ENCODE assay signal across 1 cellular context in the genomic region with DNA sequence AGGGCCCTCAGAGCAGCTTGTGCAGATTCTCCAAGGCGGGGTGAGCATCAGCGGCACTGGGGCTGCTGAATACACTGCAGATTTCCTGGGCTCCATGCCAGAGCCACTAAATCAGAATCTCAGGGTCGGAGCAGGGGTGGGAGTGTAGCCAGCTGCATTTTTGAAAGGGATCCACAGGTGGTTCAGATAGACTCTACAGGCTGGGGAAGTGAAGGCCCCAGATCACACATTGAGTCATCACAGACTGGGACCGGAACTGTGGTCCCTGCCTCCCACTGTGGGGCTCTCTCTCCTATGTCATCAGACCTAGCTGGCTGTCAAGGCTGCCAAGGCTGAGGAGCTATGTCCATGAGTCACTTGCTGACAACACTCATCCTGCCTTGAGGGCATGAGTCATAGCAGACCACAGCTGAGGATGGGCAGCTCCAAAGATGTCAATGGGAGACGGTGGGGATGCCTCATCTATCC.
A peak's percentile ranks its signal among the peaks of the same experiment; 100 is the strongest.
TF ChIP-seq lines count a peak whose summit lies in the region.

No MANE protein-coding gene starts in this region.

TF ChIP-seq in K562, 482 proteins besides CTCF, POLR2A, EP300 and RAD21 (continued from another document and continues in another):
- TF ChIP-seq, protein P1, sequence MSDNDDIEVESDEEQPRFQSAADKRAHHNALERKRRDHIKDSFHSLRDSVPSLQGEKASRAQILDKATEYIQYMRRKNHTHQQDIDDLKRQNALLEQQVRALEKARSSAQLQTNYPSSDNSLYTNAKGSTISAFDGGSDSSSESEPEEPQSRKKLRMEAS (CRISPR knock-in tag; IDR thresholded peaks at IDR 0.05) = no peak
- TF ChIP-seq GATAD2B (IDR thresholded peaks at IDR 0.05; ENCODE audit: borderline replicate concordance) (no peak), MCM3 (IDR thresholded peaks at IDR 0.05) (no peak), ZKSCAN3 (CRISPR knock-in tag; IDR thresholded peaks at IDR 0.05) (no peak), KAT8 (IDR thresholded peaks at IDR 0.05; ENCODE audit: low read depth) (no peak), CBFA2T2 (conservative IDR thresholded peaks at IDR 0.05) (peak; percentile 32), CC2D1A (IDR thresholded peaks at IDR 0.05) (no peak), ZKSCAN8 (CRISPR knock-in tag; IDR thresholded peaks at IDR 0.05) (no peak), ZNF589 (CRISPR knock-in tag; IDR thresholded peaks at IDR 0.05; ENCODE audit: low read depth) (no peak), SAFB (IDR thresholded peaks at IDR 0.05; ENCODE audit: borderline replicate concordance, low read depth, low read length) (no peak), ZSCAN29 (IDR thresholded peaks at IDR 0.05) (no peak), NELFE (IDR thresholded peaks at IDR 0.05; ENCODE audit: insufficient read depth, insufficient read length) (no peak), ZNF41 (CRISPR knock-in tag; conservative IDR thresholded peaks at IDR 0.05) (no peak), CEBPB (tag; IDR thresholded peaks at IDR 0.05) (no peak), CCNT2 (IDR thresholded peaks at IDR 0.05; ENCODE audit: borderline replicate concordance, extremely low read depth, insufficient read length, low read depth, low read length) (no peak), SRSF9 (IDR thresholded peaks at IDR 0.05; ENCODE audit: borderline replicate concordance, low read depth, low read length) (no peak), MYNN (IDR thresholded peaks at IDR 0.05) (no peak), MYNN (CRISPR knock-in tag; IDR thresholded peaks at IDR 0.05) (no peak), ETV1 (tag; conservative IDR thresholded peaks at IDR 0.05; ENCODE audit: low read depth) (0 out of 2 replicates have a peak, but pooled peaks have one; percentile 26), RBM25 (IDR thresholded peaks at IDR 0.05; ENCODE audit: low read depth, low read length, severe bottlenecking) (no peak), ERF (CRISPR knock-in tag; IDR thresholded peaks at IDR 0.05) (no peak), ZNF77 (CRISPR knock-in tag; IDR thresholded peaks at IDR 0.05) (no peak), SAFB2 (IDR thresholded peaks at IDR 0.05; ENCODE audit: borderline replicate concordance, low read depth, low read length, severe bottlenecking) (no peak), MEIS2 (IDR thresholded peaks at IDR 0.05; ENCODE audit: partially characterized antibody) (peak; percentile 71), ZC3H4 (CRISPR knock-in tag; IDR thresholded peaks at IDR 0.05; ENCODE audit: borderline replicate concordance) (no peak), SMARCA4 (IDR thresholded peaks at IDR 0.05) (peak; percentile 57; the same call in 1 of the 2 replicates), NCOA1 (IDR thresholded peaks at IDR 0.05; ENCODE audit: low read depth) (no peak), NR4A1 (CRISPR knock-in tag; IDR thresholded peaks at IDR 0.05) (no peak), NR4A1 (tag; IDR thresholded peaks at IDR 0.05) (no peak), CCAR2 (IDR thresholded peaks at IDR 0.05; ENCODE audit: low read depth, low read length) (no peak), RNF2 (IDR thresholded peaks at IDR 0.05) (no peak), FOXA3 (CRISPR knock-in tag; conservative IDR thresholded peaks at IDR 0.05 in 1 of 2, IDR thresholded peaks at IDR 0.05 in 1 of 2) (no peak), CEBPG (CRISPR knock-in tag; IDR thresholded peaks at IDR 0.05) (no peak), CEBPG (tag; conservative IDR thresholded peaks at IDR 0.05 in 1 of 2, IDR thresholded peaks at IDR 0.05 in 1 of 2) (peak in 1 of 2 experiments; percentile 61; a peak in 1 of 4 replicates), CHD4 (IDR thresholded peaks at IDR 0.05; ENCODE audit: insufficient read depth, insufficient replicate concordance, low read depth, low read length, poor library complexity, severe bottlenecking) (no peak), XRCC4 (IDR thresholded peaks at IDR 0.05; ENCODE audit: extremely low read depth, insufficient read depth, insufficient read length) (no peak), ZNF644 (tag; IDR thresholded peaks at IDR 0.05; ENCODE audit: low read depth) (no peak)
- TF ChIP-seq, protein P2, sequence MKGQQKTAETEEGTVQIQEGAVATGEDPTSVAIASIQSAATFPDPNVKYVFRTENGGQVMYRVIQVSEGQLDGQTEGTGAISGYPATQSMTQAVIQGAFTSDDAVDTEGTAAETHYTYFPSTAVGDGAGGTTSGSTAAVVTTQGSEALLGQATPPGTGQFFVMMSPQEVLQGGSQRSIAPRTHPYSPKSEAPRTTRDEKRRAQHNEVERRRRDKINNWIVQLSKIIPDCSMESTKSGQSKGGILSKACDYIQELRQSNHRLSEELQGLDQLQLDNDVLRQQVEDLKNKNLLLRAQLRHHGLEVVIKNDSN (CRISPR knock-in tag; IDR thresholded peaks at IDR 0.05) = no peak
- TF ChIP-seq, protein P3, sequence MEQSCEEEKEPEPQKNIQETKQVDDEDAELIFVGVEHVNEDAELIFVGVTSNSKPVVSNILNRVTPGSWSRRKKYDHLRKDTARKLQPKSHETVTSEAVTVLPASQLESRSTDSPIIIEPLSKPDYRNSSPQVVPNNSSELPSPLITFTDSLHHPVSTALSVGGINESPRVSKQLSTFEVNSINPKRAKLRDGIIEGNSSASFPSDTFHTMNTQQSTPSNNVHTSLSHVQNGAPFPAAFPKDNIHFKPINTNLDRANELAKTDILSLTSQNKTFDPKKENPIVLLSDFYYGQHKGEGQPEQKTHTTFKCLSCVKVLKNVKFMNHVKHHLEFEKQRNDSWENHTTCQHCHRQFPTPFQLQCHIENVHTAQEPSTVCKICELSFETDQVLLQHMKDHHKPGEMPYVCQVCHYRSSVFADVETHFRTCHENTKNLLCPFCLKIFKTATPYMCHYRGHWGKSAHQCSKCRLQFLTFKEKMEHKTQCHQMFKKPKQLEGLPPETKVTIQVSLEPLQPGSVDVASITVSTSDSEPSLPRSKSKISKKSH (CRISPR knock-in tag; IDR thresholded peaks at IDR 0.05) = no peak
- TF ChIP-seq, protein P4, sequence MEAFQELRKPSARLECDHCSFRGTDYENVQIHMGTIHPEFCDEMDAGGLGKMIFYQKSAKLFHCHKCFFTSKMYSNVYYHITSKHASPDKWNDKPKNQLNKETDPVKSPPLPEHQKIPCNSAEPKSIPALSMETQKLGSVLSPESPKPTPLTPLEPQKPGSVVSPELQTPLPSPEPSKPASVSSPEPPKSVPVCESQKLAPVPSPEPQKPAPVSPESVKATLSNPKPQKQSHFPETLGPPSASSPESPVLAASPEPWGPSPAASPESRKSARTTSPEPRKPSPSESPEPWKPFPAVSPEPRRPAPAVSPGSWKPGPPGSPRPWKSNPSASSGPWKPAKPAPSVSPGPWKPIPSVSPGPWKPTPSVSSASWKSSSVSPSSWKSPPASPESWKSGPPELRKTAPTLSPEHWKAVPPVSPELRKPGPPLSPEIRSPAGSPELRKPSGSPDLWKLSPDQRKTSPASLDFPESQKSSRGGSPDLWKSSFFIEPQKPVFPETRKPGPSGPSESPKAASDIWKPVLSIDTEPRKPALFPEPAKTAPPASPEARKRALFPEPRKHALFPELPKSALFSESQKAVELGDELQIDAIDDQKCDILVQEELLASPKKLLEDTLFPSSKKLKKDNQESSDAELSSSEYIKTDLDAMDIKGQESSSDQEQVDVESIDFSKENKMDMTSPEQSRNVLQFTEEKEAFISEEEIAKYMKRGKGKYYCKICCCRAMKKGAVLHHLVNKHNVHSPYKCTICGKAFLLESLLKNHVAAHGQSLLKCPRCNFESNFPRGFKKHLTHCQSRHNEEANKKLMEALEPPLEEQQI (IDR thresholded peaks at IDR 0.05) = no peak
- TF ChIP-seq, protein P5, sequence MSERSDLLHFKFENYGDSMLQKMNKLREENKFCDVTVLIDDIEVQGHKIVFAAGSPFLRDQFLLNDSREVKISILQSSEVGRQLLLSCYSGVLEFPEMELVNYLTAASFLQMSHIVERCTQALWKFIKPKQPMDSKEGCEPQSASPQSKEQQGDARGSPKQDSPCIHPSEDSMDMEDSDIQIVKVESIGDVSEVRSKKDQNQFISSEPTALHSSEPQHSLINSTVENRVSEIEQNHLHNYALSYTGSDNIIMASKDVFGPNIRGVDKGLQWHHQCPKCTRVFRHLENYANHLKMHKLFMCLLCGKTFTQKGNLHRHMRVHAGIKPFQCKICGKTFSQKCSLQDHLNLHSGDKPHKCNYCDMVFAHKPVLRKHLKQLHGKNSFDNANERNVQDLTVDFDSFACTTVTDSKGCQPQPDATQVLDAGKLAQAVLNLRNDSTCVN (CRISPR knock-in tag; IDR thresholded peaks at IDR 0.05) = no peak
- TF ChIP-seq, protein P6, sequence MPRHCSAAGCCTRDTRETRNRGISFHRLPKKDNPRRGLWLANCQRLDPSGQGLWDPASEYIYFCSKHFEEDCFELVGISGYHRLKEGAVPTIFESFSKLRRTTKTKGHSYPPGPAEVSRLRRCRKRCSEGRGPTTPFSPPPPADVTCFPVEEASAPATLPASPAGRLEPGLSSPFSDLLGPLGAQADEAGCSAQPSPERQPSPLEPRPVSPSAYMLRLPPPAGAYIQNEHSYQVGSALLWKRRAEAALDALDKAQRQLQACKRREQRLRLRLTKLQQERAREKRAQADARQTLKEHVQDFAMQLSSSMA (CRISPR knock-in tag; IDR thresholded peaks at IDR 0.05) = no peak
- TF ChIP-seq, protein P7, sequence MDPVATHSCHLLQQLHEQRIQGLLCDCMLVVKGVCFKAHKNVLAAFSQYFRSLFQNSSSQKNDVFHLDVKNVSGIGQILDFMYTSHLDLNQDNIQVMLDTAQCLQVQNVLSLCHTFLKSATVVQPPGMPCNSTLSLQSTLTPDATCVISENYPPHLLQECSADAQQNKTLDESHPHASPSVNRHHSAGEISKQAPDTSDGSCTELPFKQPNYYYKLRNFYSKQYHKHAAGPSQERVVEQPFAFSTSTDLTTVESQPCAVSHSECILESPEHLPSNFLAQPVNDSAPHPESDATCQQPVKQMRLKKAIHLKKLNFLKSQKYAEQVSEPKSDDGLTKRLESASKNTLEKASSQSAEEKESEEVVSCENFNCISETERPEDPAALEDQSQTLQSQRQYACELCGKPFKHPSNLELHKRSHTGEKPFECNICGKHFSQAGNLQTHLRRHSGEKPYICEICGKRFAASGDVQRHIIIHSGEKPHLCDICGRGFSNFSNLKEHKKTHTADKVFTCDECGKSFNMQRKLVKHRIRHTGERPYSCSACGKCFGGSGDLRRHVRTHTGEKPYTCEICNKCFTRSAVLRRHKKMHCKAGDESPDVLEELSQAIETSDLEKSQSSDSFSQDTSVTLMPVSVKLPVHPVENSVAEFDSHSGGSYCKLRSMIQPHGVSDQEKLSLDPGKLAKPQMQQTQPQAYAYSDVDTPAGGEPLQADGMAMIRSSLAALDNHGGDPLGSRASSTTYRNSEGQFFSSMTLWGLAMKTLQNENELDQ (CRISPR knock-in tag; IDR thresholded peaks at IDR 0.05; ENCODE audit: borderline replicate concordance) = no peak
- TF ChIP-seq, protein P8, sequence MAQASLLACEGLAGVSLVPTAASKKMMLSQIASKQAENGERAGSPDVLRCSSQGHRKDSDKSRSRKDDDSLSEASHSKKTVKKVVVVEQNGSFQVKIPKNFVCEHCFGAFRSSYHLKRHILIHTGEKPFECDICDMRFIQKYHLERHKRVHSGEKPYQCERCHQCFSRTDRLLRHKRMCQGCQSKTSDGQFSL (CRISPR knock-in tag; IDR thresholded peaks at IDR 0.05) = no peak
- TF ChIP-seq, protein P8 (tag; IDR thresholded peaks at IDR 0.05) = no peak
- TF ChIP-seq, protein P9, sequence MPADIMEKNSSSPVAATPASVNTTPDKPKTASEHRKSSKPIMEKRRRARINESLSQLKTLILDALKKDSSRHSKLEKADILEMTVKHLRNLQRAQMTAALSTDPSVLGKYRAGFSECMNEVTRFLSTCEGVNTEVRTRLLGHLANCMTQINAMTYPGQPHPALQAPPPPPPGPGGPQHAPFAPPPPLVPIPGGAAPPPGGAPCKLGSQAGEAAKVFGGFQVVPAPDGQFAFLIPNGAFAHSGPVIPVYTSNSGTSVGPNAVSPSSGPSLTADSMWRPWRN (IDR thresholded peaks at IDR 0.05; ENCODE audit: low read depth) = no peak
- TF ChIP-seq, protein P10, sequence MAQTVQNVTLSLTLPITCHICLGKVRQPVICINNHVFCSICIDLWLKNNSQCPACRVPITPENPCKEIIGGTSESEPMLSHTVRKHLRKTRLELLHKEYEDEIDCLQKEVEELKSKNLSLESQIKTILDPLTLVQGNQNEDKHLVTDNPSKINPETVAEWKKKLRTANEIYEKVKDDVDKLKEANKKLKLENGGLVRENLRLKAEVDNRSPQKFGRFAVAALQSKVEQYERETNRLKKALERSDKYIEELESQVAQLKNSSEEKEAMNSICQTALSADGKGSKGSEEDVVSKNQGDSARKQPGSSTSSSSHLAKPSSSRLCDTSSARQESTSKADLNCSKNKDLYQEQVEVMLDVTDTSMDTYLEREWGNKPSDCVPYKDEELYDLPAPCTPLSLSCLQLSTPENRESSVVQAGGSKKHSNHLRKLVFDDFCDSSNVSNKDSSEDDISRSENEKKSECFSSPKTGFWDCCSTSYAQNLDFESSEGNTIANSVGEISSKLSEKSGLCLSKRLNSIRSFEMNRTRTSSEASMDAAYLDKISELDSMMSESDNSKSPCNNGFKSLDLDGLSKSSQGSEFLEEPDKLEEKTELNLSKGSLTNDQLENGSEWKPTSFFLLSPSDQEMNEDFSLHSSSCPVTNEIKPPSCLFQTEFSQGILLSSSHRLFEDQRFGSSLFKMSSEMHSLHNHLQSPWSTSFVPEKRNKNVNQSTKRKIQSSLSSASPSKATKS (CRISPR knock-in tag; IDR thresholded peaks at IDR 0.05) = no peak
- TF ChIP-seq, protein P11, sequence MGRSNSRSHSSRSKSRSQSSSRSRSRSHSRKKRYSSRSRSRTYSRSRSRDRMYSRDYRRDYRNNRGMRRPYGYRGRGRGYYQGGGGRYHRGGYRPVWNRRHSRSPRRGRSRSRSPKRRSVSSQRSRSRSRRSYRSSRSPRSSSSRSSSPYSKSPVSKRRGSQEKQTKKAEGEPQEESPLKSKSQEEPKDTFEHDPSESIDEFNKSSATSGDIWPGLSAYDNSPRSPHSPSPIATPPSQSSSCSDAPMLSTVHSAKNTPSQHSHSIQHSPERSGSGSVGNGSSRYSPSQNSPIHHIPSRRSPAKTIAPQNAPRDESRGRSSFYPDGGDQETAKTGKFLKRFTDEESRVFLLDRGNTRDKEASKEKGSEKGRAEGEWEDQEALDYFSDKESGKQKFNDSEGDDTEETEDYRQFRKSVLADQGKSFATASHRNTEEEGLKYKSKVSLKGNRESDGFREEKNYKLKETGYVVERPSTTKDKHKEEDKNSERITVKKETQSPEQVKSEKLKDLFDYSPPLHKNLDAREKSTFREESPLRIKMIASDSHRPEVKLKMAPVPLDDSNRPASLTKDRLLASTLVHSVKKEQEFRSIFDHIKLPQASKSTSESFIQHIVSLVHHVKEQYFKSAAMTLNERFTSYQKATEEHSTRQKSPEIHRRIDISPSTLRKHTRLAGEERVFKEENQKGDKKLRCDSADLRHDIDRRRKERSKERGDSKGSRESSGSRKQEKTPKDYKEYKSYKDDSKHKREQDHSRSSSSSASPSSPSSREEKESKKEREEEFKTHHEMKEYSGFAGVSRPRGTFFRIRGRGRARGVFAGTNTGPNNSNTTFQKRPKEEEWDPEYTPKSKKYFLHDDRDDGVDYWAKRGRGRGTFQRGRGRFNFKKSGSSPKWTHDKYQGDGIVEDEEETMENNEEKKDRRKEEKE (IDR thresholded peaks at IDR 0.05; ENCODE audit: borderline replicate concordance in 1 of 2, control insufficient read depth in 1 of 2, low read depth in 2 of 2, low read length in 1 of 2) = no peak
